In genomic region chr6:52827073-52827783, GRCh38 we compare ENCODE assay signal across 18 cellular contexts. TPM values are rescaled to one million over a fixed set of nuclear protein-coding genes. Genes with fewer than 3 reads are reported as not detected.
"Had no signal": no experiment of that assay in that cellular context is flagged by ENCODE, and none has a peak within 500 bp of the region (broad histone marks: within the 10 kb centered on the region; RNA-seq: fewer than 3 reads in every experiment).

No MANE protein-coding gene starts in this region.

RNA-seq across cellular contexts. Expression of gene GSTA5, which starts 13.4 kb away (rescaled TPM):
- total RNA-seq: activated CD4-positive, alpha-beta memory T cell treated with anti-CD3 and anti-CD28 coated beads, Interleukin-2, amount 10 ng/mL, durations not matched to agents 7 days and 5 days; activated CD4-positive, alpha-beta T cell treated with anti-CD3 and anti-CD28 coated beads for 36 hours; activated CD4-positive, alpha-beta T cell treated with anti-CD3 and anti-CD28 coated beads, Interleukin-2, amount 10 ng/mL, durations not matched to agents 7 days and 5 days; activated CD8-positive, alpha-beta memory T cell treated with anti-CD3 and anti-CD28 coated beads, Interleukin-2, amount 10 ng/mL, durations not matched to agents 7 days and 5 days; activated CD8-positive, alpha-beta T cell treated with anti-CD3 and anti-CD28 coated beads, Interleukin-2, amount 10 ng/mL, durations not matched to agents 7 days and 5 days; activated naive CD8-positive, alpha-beta T cell treated with anti-CD3 and anti-CD28 coated beads, Interleukin-2, amount 10 ng/mL, durations not matched to agents 7 days and 5 days; activated T-helper 2 cell treated with anti-CD3 and anti-CD28 coated beads, Interferon-gamma antibody, Interleukin-2, Interleukin-4, amounts not matched to agents 10 μg/mL and 5 μg/mL and 100 μg/mL, durations not matched to agents 14 hours and 24 hours and 36 hours; aorta; astrocyte; bronchial epithelial cell; cardiac muscle cell; chondrocyte; T-cell; T-helper 1 cell treated with Interleukin-12 subunit alpha and Interleukin-12 subunit beta and Interleukin-4 antibody, amounts not matched to agents 30 ng/mL and 1 ng/mL, for 36 hours; T-helper 17 cell; T-helper 2 cell treated with Interferon-gamma antibody and Interleukin-4, amounts not matched to agents 100 ng/mL and 5 ng/mL, for 36 hours; WTC11 had no signal
- polyA plus RNA-seq: adipose tissue, aorta, cardiac muscle cell had no signal

RNA-seq across cellular contexts. Expression of gene GSTA1, which starts 23.6 kb away (rescaled TPM):
- total RNA-seq: activated CD4-positive, alpha-beta memory T cell treated with anti-CD3 and anti-CD28 coated beads, Interleukin-2, amount 10 ng/mL, durations not matched to agents 7 days and 5 days; activated CD4-positive, alpha-beta T cell treated with anti-CD3 and anti-CD28 coated beads for 36 hours; activated CD4-positive, alpha-beta T cell treated with anti-CD3 and anti-CD28 coated beads, Interleukin-2, amount 10 ng/mL, durations not matched to agents 7 days and 5 days; activated CD8-positive, alpha-beta memory T cell treated with anti-CD3 and anti-CD28 coated beads, Interleukin-2, amount 10 ng/mL, durations not matched to agents 7 days and 5 days; activated CD8-positive, alpha-beta T cell treated with anti-CD3 and anti-CD28 coated beads, Interleukin-2, amount 10 ng/mL, durations not matched to agents 7 days and 5 days; activated naive CD8-positive, alpha-beta T cell treated with anti-CD3 and anti-CD28 coated beads, Interleukin-2, amount 10 ng/mL, durations not matched to agents 7 days and 5 days; activated T-helper 2 cell treated with anti-CD3 and anti-CD28 coated beads, Interferon-gamma antibody, Interleukin-2, Interleukin-4, amounts not matched to agents 10 μg/mL and 5 μg/mL and 100 μg/mL, durations not matched to agents 14 hours and 24 hours and 36 hours; bronchial epithelial cell; cardiac muscle cell; chondrocyte; T-helper 1 cell treated with Interleukin-12 subunit alpha and Interleukin-12 subunit beta and Interleukin-4 antibody, amounts not matched to agents 30 ng/mL and 1 ng/mL, for 36 hours; T-helper 2 cell treated with Interferon-gamma antibody and Interleukin-4, amounts not matched to agents 100 ng/mL and 5 ng/mL, for 36 hours had no signal
